1 cellular context compared by ENCODE assay signal in genomic region chr17:50660887-50661345, GRCh38.
TF ChIP-seq lines count a peak whose summit lies in the region.

No MANE protein-coding gene starts in this region.

TF ChIP-seq in GM23338, 12 proteins besides CTCF, POLR2A, EP300 and RAD21 (continued from another document):
- TF ChIP-seq ZNF462 (CRISPR knock-in tag; IDR thresholded peaks at IDR 0.05): no peak
- no peak for TF ChIP-seq JUNB (IDR thresholded peaks at IDR 0.05; ENCODE audit: unreplicated experiment)
